In the genomic region with DNA sequence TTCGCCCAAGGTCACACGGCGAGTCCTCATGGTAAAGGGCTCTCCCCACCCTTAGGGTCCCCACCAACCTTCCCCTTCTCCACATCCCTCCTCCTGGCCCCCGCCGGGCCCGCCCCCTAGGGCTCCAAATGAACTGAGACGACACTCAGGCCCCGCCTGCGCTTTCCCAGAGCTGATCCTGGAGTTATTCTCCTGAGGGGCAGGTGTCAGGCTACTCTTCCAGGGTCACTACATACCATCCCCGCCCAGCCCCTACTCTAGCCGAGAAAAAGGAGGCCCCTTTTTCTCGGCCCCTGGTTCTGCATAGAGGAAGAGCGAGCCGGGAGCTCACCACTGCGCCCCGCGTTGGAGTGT, we compare ENCODE assay signal across 8 cellular contexts. TPM values are rescaled to one million over a fixed set of nuclear protein-coding genes. Genes with fewer than 3 reads are reported as not detected.
A peak's percentile ranks its signal among the peaks of the same experiment; 100 is the strongest.
DNase-seq lines count a peak whose midpoint lies in the region; ATAC-seq, FAIRE-seq and TF ChIP-seq lines count a peak whose summit lies in the region.

No MANE protein-coding gene starts in this region.

- H3K36me3 Mint-ChIP-seq in stimulated activated naive B cell treated with anti-CD40 and anti-IgM and Interleukin-4, amounts not matched to agents 10 μg/mL and 1 μg/mL and 100 μg/mL, for 72 hours: peaks cover 16 to 18% of the 10 kb centered on the region in 2 donors

- no peaks in the 10 kb centered on the region for H3K9me1 ChIP-seq in K562 (ENCODE audit: control insufficient read depth, insufficient read depth, low read length)
- no peaks in the 10 kb centered on the region for H3K9me1 ChIP-seq in keratinocyte (ENCODE audit: control insufficient read depth, extremely low read depth, insufficient read depth, low read length)

- POLR2A ChIA-PET in Panc1 (lab: Charles Lee): interaction anchor here (0.6 kb wide), 2 partner anchors 34 to 179 kb away, joined by 4 to 16 read pairs; no protein-coding TSS in a partner anchor
- POLR2A ChIA-PET in K562 (lab: Yijun Ruan, JAX): interaction anchor here (0.7 to 1.9 kb wide), 9 partner anchors 9 to 246 kb away, joined by 3 to 8 read pairs (median 4); partner anchors contain the start of genes QRICH1, RHOA and TCTA

- H3K27me3 ChIP-seq in Panc1 (ENCODE audit: control insufficient read depth, insufficient read depth, low read length) (no peaks in the 10 kb centered on the region), K562 (ENCODE audit: control insufficient read depth in 2 of 2, insufficient read depth in 2 of 2, low read length in 2 of 2) (no peaks in the 10 kb centered on the region), keratinocyte (ENCODE audit: control insufficient read depth, extremely low read depth, insufficient read depth, low read length) (no peaks in the 10 kb centered on the region)

- H3K9me3 Mint-ChIP-seq in stimulated activated naive B cell treated with anti-CD40 and anti-IgM and Interleukin-4, amounts not matched to agents 10 μg/mL and 1 μg/mL and 100 μg/mL, for 72 hours: no peaks in the 10 kb centered on the region

- H3K36me3 ChIP-seq in Panc1 (ENCODE audit: control insufficient read depth, insufficient read depth, low read length) (peaks cover 13% of the 10 kb centered on the region), K562 (ENCODE audit: control insufficient read depth, insufficient read depth, low read length) (peaks cover 19% of the 10 kb centered on the region), keratinocyte (ENCODE audit: control insufficient read depth in 2 of 2, extremely low read depth in 1 of 2, insufficient read depth in 2 of 2, low read length in 2 of 2) (peaks cover 7 to 11% of the 10 kb centered on the region in 2 experiments)

- no peak for TF ChIP-seq RAD21 in K562 (CRISPR knock-in tag; conservative IDR thresholded peaks at IDR 0.05 in 1 of 2, IDR thresholded peaks at IDR 0.05 in 1 of 2)

- BruUV-seq in Panc1 (replicated peaks; lab: Mats Ljungman, UMichigan) (no TSS peak), K562 (replicated peaks; lab: Mats Ljungman, UMichigan) (no TSS peak)

- H3K9me3 ChIP-seq in Panc1 (ENCODE audit: control insufficient read depth, insufficient read depth, low read depth, low read length) (no peaks in the 10 kb centered on the region), K562 (replicated peaks; ENCODE audit: control insufficient read depth, insufficient read depth, low read depth, low read length) (no peaks in the 10 kb centered on the region), keratinocyte (ENCODE audit: control insufficient read depth, low read depth, low read length) (no peaks in the 10 kb centered on the region)

- H3K4me3 Mint-ChIP-seq in stimulated activated naive B cell treated with anti-CD40 and anti-IgM and Interleukin-4, amounts not matched to agents 10 μg/mL and 1 μg/mL and 100 μg/mL, for 72 hours: peak overlapping the region; percentile 95 to 99

- peak; percentile 37 for DNase-seq in AG20443 (ENCODE audit: low spot score)
- no peak for DNase-seq in Panc1 (ENCODE audit: low read depth, low spot score)
- peak; percentile 30 to 69 (median 55) for DNase-seq in K562 (ENCODE audit: extremely low read depth in 1 of 4, low spot score in 3 of 4)
- no peak for DNase-seq in keratinocyte (ENCODE audit: low read depth, low spot score)
- DNase-seq in stimulated activated naive B cell treated with anti-CD40 and anti-IgM and Interleukin-4, amounts not matched to agents 10 μg/mL and 1 μg/mL and 100 μg/mL, for 72 hours: no peak
- DNase-seq in SIG-M5 treated with dmso at 0.1 percent for 504 hours (lab: John Stamatoyannopoulos, UW; ENCODE audit: unreplicated experiment): no peak
- no peak for DNase-seq in Ammon's horn (ENCODE audit: low spot score)

- H3K4me2 ChIP-seq in K562 (ENCODE audit: insufficient read depth, low read length) (peak overlapping the region; percentile 97), keratinocyte (ENCODE audit: control insufficient read depth, extremely low read depth, insufficient read depth, low read depth, low read length) (peak overlapping the region; percentile 95)

- H3K9ac ChIP-seq in K562 (ENCODE audit: insufficient read depth in 1 of 2, low read depth in 2 of 2, low read length in 2 of 2) (peak overlapping the region; percentile 71 to 92), keratinocyte (ENCODE audit: control insufficient read depth, extremely low read depth, insufficient read depth, low read length) (peak overlapping the region; percentile 86)

- H3K27ac ChIP-seq in Panc1 (ENCODE audit: low read length) (peak overlapping the region; percentile 84), K562 (ENCODE audit: extremely low read depth, low read depth, low read length) (peak overlapping the region; percentile 88), keratinocyte (ENCODE audit: control insufficient read depth, insufficient read depth, low read length) (peak overlapping the region; percentile 76)

- 0% methylated on average over 11 of the region's 17 CpGs for WGBS in K562 (ENCODE audit: insufficient coverage, low coverage, missing lambda C conversion rate)

- peaks cover 29 to 69% of the 10 kb centered on the region in 2 donors for H3K4me1 Mint-ChIP-seq in stimulated activated naive B cell treated with anti-CD40 and anti-IgM and Interleukin-4, amounts not matched to agents 10 μg/mL and 1 μg/mL and 100 μg/mL, for 72 hours

- H3K79me2 ChIP-seq in K562 (ENCODE audit: control insufficient read depth, insufficient read depth, low read length) (peaks cover 45% of the 10 kb centered on the region), keratinocyte (ENCODE audit: control insufficient read depth, insufficient read depth, low read length) (peaks cover 45% of the 10 kb centered on the region)

- FAIRE-seq in K562 (lab: Jason Lieb, UNC) (no peak), keratinocyte (lab: Jason Lieb, UNC) (no peak)

- intact Hi-C loops in Panc1 (cut with micrococcal nuclease; ENCODE audit: unreplicated experiment) (no loop called here), K562 (cut with micrococcal nuclease) (no loop called here)

- peak overlapping the region; percentile 81 for H2AFZ ChIP-seq in K562 (ENCODE audit: low read depth, low read length)
- peak overlapping the region; percentile 93 for H2AFZ ChIP-seq in keratinocyte (ENCODE audit: control insufficient read depth, low read length)

- dilution Hi-C loops in keratinocyte (cut with MboI; ENCODE audit: extremely low pct_ligation_motif_present, low sequenced_read_pairs): no loop called here

- H3K27ac Mint-ChIP-seq in stimulated activated naive B cell treated with anti-CD40 and anti-IgM and Interleukin-4, amounts not matched to agents 10 μg/mL and 1 μg/mL and 100 μg/mL, for 72 hours: peak overlapping the region; percentile 97

- TF ChIP-seq EP300 in K562 (IDR thresholded peaks at IDR 0.05; ENCODE audit: low read length): no peak

- TF ChIP-seq CTCF in Panc1 (IDR thresholded peaks at IDR 0.05) (no peak), K562 (IDR thresholded peaks at IDR 0.05 in 2 of 3, conservative IDR thresholded peaks at IDR 0.05 in 1 of 3; ENCODE audit: insufficient read depth in 2 of 3, low read depth in 1 of 3, low read length in 3 of 3) (no peak), keratinocyte (optimal IDR thresholded peaks at IDR 0.05 in 1 of 3, IDR thresholded peaks at IDR 0.05 in 1 of 3, conservative IDR thresholded peaks at IDR 0.05 in 1 of 3; ENCODE audit: extremely low read depth in 1 of 3, insufficient read depth in 2 of 3, low read length in 3 of 3) (no peak)

- H3K27me3 Mint-ChIP-seq in stimulated activated naive B cell treated with anti-CD40 and anti-IgM and Interleukin-4, amounts not matched to agents 10 μg/mL and 1 μg/mL and 100 μg/mL, for 72 hours: no peaks in the 10 kb centered on the region

- ATAC-seq in GM21825 (IDR thresholded peaks at IDR 0.05; ENCODE audit: unreplicated experiment) (peak; percentile 10), Panc1 (peak; percentile 63), K562 (peak; percentile 39)
- peak in 1 of 2 donors; percentile 1 for ATAC-seq in stimulated activated naive B cell treated with anti-CD40 and anti-IgM and Interleukin-4, amounts not matched to agents 10 μg/mL and 1 μg/mL and 100 μg/mL, for 72 hours (replicated peaks)

- peak overlapping the region; percentile 72 to 83 for H3K4me3 ChIP-seq in Panc1 (ENCODE audit: low read depth in 2 of 2, low read length in 2 of 2)
- peak overlapping the region; percentile 95 for H3K4me3 ChIP-seq in K562
- peak overlapping the region; percentile 90 to 91 (median 90) for H3K4me3 ChIP-seq in keratinocyte (ENCODE audit: control insufficient read depth in 2 of 3, extremely low read depth in 1 of 3, insufficient read depth in 2 of 3, low read depth in 1 of 3, low read length in 3 of 3)

- TF ChIP-seq POLR2A in K562 (conservative IDR thresholded peaks at IDR 0.05): no peak

- CTCF ChIA-PET in Panc1 (lab: Charles Lee) (interaction anchor here (1.2 kb wide), 1 partner anchor 110 kb away, joined by 4 read pairs; no protein-coding TSS in a partner anchor), K562 (lab: Yijun Ruan, JAX; ENCODE audit: low intra/inter-chr PET ratio) (interaction anchor here (2.6 kb wide), 1 partner anchor 110 kb away, joined by 8 read pairs; no protein-coding TSS in a partner anchor)

- in situ Hi-C loops in Panc1 (cut with HindIII; ENCODE audit: low pct_unique_long_range_greater_than_20kb, low sequenced_read_pairs): no loop called here
- in situ Hi-C loops in K562 (cut with MboI): no loop called here

- H4K20me1 ChIP-seq in K562 (replicated peaks; ENCODE audit: control insufficient read depth, insufficient read depth, low read length) (no peaks in the 10 kb centered on the region), keratinocyte (ENCODE audit: control insufficient read depth, extremely low read depth, insufficient read depth, low read length) (no peaks in the 10 kb centered on the region)

- peaks cover 3% of the 10 kb centered on the region; the same call in 1 of the 2 replicates for H3K4me1 ChIP-seq in Panc1 (ENCODE audit: control insufficient read depth, insufficient read depth, low read length)
- H3K4me1 ChIP-seq in K562 (replicated peaks in 1 of 2; ENCODE audit: control insufficient read depth in 2 of 2, insufficient read depth in 2 of 2, low read length in 2 of 2): peaks cover 6 to 18% of the 10 kb centered on the region in 2 experiments; a peak in 4 of 5 replicates
- H3K4me1 ChIP-seq in keratinocyte (ENCODE audit: control insufficient read depth, extremely low read depth, insufficient read depth, low read length): peaks cover 10% of the 10 kb centered on the region

RNA-seq across cellular contexts. Expression of gene USP4, which starts 0.3 kb away (rescaled TPM):
- total RNA-seq in Panc1 (2021; ENCODE audit: unreplicated experiment): 39.9 TPM
- polyA plus RNA-seq in Panc1 (2012; ENCODE audit: insufficient read length): 37.7 TPM
- 133 and 164 TPM in 2 replicates for total RNA-seq in K562 (2011; cell fraction: chromatin; rRNA removed; ENCODE audit: low replicate concordance)
- total RNA-seq in K562 (2011; cell fraction: nucleolus; rRNA removed): 65.0 and 68.9 TPM in 2 replicates
- total RNA-seq in K562 (2011; cell fraction: nucleoplasm; rRNA removed): 73.2 and 84.3 TPM in 2 replicates
- total RNA-seq in K562 (2014; rRNA removed): 11.8 and 22.1 TPM in 2 replicates
- total RNA-seq in K562 (2014; rRNA removed; fragmentation: Illumina TruSeq; extraction: Trizol): 21.3 and 21.7 TPM in 2 replicates
- 20.8 and 21.1 TPM in 2 replicates for total RNA-seq in K562 (2015; rRNA removed; fragmentation: Illumina TruSeq; extraction: Trizol)
- total RNA-seq in K562 (2021): 26.7 and 29.5 TPM in 2 replicates
- polyA plus RNA-seq in K562 (2011; rRNA removed): 34.2 and 40.4 TPM in 2 replicates
- polyA plus RNA-seq in K562 (2011; cell fraction: cytosol; rRNA removed): 15.9 and 25.7 TPM in 2 replicates
- 41.0 and 48.6 TPM in 2 replicates for polyA plus RNA-seq in K562 (2011; cell fraction: nucleus; rRNA removed)
- polyA plus RNA-seq in K562 (2012): 15.9 and 17.4 TPM in 2 replicates
- polyA plus RNA-seq in K562 (2014; fragmentation: Illumina TruSeq; extraction: Trizol): 24.7 and 28.2 TPM in 2 replicates
- polyA plus RNA-seq in K562 (2014; fragmentation: Nextera tagmentation; extraction: Ambion mirVana): 10 to 100 TPM; 15.4 to 22.9 TPM
- 20.4 and 26.1 TPM in 2 replicates for polyA plus RNA-seq in K562 (2014; rRNA removed)
- 92.0 and 112 TPM in 2 replicates for polyA minus RNA-seq in K562 (2011; rRNA and poly(A)+ RNA removed)
- 19.7 and 26.8 TPM in 2 replicates for polyA minus RNA-seq in K562 (2011; cell fraction: cytosol; rRNA and poly(A)+ RNA removed)
- polyA minus RNA-seq in K562 (2011; cell fraction: nucleus; rRNA and poly(A)+ RNA removed): 25.7 and 36.9 TPM in 2 replicates
- polyA plus RNA-seq in keratinocyte: 39.5 to 47.8 TPM (median 45.6 TPM) in 3 replicates
- 53.6 TPM for polyA plus RNA-seq in keratinocyte (2011; ENCODE audit: low read depth)
- 27.7 and 33.1 TPM in 2 replicates for polyA plus RNA-seq in keratinocyte (2011; cell fraction: cytosol; rRNA removed)
- polyA plus RNA-seq in keratinocyte (2011; cell fraction: nucleus; rRNA removed): 65.0 and 69.3 TPM in 2 replicates
- polyA plus RNA-seq in keratinocyte (2012; ENCODE audit: low replicate concordance): 33.5 and 38.5 TPM in 2 replicates
- 56.3 to 101 TPM (median 82.3 TPM) in 3 replicates for polyA minus RNA-seq in keratinocyte
- polyA minus RNA-seq in keratinocyte (2011; cell fraction: cytosol; rRNA and poly(A)+ RNA removed): 25.9 TPM
- polyA minus RNA-seq in keratinocyte (2011; cell fraction: nucleus; rRNA and poly(A)+ RNA removed): 30.4 and 60.2 TPM in 2 replicates

RNA-seq across cellular contexts. Expression of gene GPX1, which starts 18.6 kb away (rescaled TPM):
- total RNA-seq in Panc1 (2021; ENCODE audit: unreplicated experiment) (102 TPM), K562 (2014; rRNA removed) (0.57 TPM in 1 of 2 replicates, not detected in the other), K562 (2014; rRNA removed; fragmentation: Illumina TruSeq; extraction: Trizol) (not detected in 2 replicates), K562 (2015; rRNA removed; fragmentation: Illumina TruSeq; extraction: Trizol) (0.25 TPM in 1 of 2 replicates, not detected in the other), K562 (2021) (1.3 and 1.6 TPM in 2 replicates)
- polyA plus RNA-seq in Panc1 (2012; ENCODE audit: insufficient read length): 227 TPM
- total RNA-seq in K562 (2011; cell fraction: chromatin; rRNA removed; ENCODE audit: low replicate concordance): 4.0 and 12.8 TPM in 2 replicates
- 6.8 and 7.7 TPM in 2 replicates for total RNA-seq in K562 (2011; cell fraction: nucleolus; rRNA removed)
- total RNA-seq in K562 (2011; cell fraction: nucleoplasm; rRNA removed): 2.8 and 3.7 TPM in 2 replicates
- polyA plus RNA-seq in K562 (2011; rRNA removed) (0.08 TPM in 1 of 2 replicates, not detected in the other), K562 (2014; fragmentation: Illumina TruSeq; extraction: Trizol) (not detected in 2 replicates), K562 (2014; fragmentation: Nextera tagmentation; extraction: Ambion mirVana) (under 1 TPM in 1 of 2 experiments, not detected in 1; 0.08 TPM), K562 (2014; rRNA removed) (0.09 and 0.16 TPM in 2 replicates), keratinocyte (395 to 588 TPM (median 427 TPM) in 3 replicates)
- polyA plus RNA-seq in K562 (2011; cell fraction: cytosol; rRNA removed): 0.12 and 0.15 TPM in 2 replicates
- 1.0 and 2.1 TPM in 2 replicates for polyA plus RNA-seq in K562 (2011; cell fraction: nucleus; rRNA removed)
- polyA plus RNA-seq in K562 (2012): 0.37 TPM in 1 of 2 replicates, not detected in the other
- polyA minus RNA-seq in K562 (2011; rRNA and poly(A)+ RNA removed): 0.32 and 0.60 TPM in 2 replicates
- polyA minus RNA-seq in K562 (2011; cell fraction: cytosol; rRNA and poly(A)+ RNA removed): 2.0 and 3.9 TPM in 2 replicates
- 2.7 and 3.6 TPM in 2 replicates for polyA minus RNA-seq in K562 (2011; cell fraction: nucleus; rRNA and poly(A)+ RNA removed)
- polyA plus RNA-seq in keratinocyte (2011; ENCODE audit: low read depth): 59.1 TPM
- 410 and 894 TPM in 2 replicates for polyA plus RNA-seq in keratinocyte (2011; cell fraction: cytosol; rRNA removed)
- 137 and 206 TPM in 2 replicates for polyA plus RNA-seq in keratinocyte (2011; cell fraction: nucleus; rRNA removed)
- polyA plus RNA-seq in keratinocyte (2012; ENCODE audit: low replicate concordance): 197 and 503 TPM in 2 replicates
- 126 to 280 TPM (median 176 TPM) in 3 replicates for polyA minus RNA-seq in keratinocyte
- polyA minus RNA-seq in keratinocyte (2011; cell fraction: cytosol; rRNA and poly(A)+ RNA removed): 674 TPM
- polyA minus RNA-seq in keratinocyte (2011; cell fraction: nucleus; rRNA and poly(A)+ RNA removed): 67.9 and 72.7 TPM in 2 replicates

Comparison
In these comparisons a context has a peak if more than half of its experiments do, and no peak if none do; other contexts are left out.
1. DNase-seq: peak in AG20443 (single experiment) and K562 (4 of 4); none in Panc1 (single experiment), keratinocyte (single experiment), stimulated activated naive B cell treated with anti-CD40 and anti-IgM and Interleukin-4, amounts not matched to agents 10 μg/mL and 1 μg/mL and 100 μg/mL, for 72 hours (single experiment), SIG-M5 treated with dmso at 0.1 percent for 504 hours (single experiment) and Ammon's horn (single experiment).
2. Peak in every context shown above with its lines, with median percentiles within 50 percentile points of each other: H3K27ac ChIP-seq and H3K4me3 ChIP-seq.